Comparison of ENCODE assay signal across 7 cellular contexts in genomic region chr11:117985953-117986887, GRCh38. TPM values are rescaled to one million over a fixed set of nuclear protein-coding genes. Genes with fewer than 3 reads are reported as not detected.
A peak's percentile ranks its signal among the peaks of the same experiment; 100 is the strongest.
DNase-seq lines count a peak whose midpoint lies in the region; FAIRE-seq and TF ChIP-seq lines count a peak whose summit lies in the region.

IL10RA (plus strand) TSS chr11:117986394; CDS start chr11:117986468, 74 bp downstream.

- peak within 1 kb of the TSS; percentile 71 to 79 for H3K9ac ChIP-seq in liver (ENCODE audit: low read depth in 1 of 2, low read length in 2 of 2)

- peaks cover 0 to 2% (median 0%) of the 10 kb centered on the region in 4 donors for H3K27me3 ChIP-seq in liver (ENCODE audit: control insufficient read depth in 4 of 4, insufficient read depth in 4 of 4, low read length in 3 of 4)

- H3K4me1 ChIP-seq in HEK293 (ENCODE audit: control insufficient read depth, insufficient read depth, low read length) (no peaks in the 10 kb centered on the region), liver (ENCODE audit: control insufficient read depth in 4 of 4, insufficient read depth in 4 of 4, low read length in 3 of 4) (peaks cover 0 to 8% (median 2%) of the 10 kb centered on the region in 4 donors)

- DNase-seq in GM12891 (ENCODE audit: insufficient read length, low spot score): peak; percentile 92
- DNase-seq in NCI-H1105 (lab: John Stamatoyannopoulos, UW): peak; percentile 88
- peak; percentile 94 for DNase-seq in activated CD4-positive, CD25-positive, alpha-beta regulatory T cell treated with anti-CD3 and anti-CD28 coated beads, Interleukin-2, amount 50 U/mL, for 72 hours
- peak; percentile 49 for DNase-seq in choroid plexus epithelial cell (ENCODE audit: low read depth)
- DNase-seq in stimulated activated CD4-positive, alpha-beta T cell treated with anti-CD3 and anti-CD28 coated beads, Interleukin-4, amount 100 ng/mL, for 1 hour: peak; percentile 82

- peak; percentile 93 for TF ChIP-seq POLR2A in GM12891 (IDR thresholded peaks at IDR 0.05; ENCODE audit: low read depth, low read length)

- no peaks in the 10 kb centered on the region for H3K36me3 ChIP-seq in HEK293 (ENCODE audit: control insufficient read depth in 2 of 2, insufficient read depth in 1 of 2, low read length in 2 of 2)
- H3K36me3 ChIP-seq in liver (ENCODE audit: control insufficient read depth in 4 of 4, insufficient read depth in 3 of 4, low read depth in 1 of 4, low read length in 3 of 4): no peaks in the 10 kb centered on the region

- 6% methylated on average over 71 of the region's 71 CpGs for WGBS in liver

- peak; percentile 35; the same call in 1 of the 2 replicates for TF ChIP-seq CTCF in HEK293 (tag by site-specific recombination; IDR thresholded peaks at IDR 0.05)
- TF ChIP-seq CTCF in choroid plexus epithelial cell (conservative IDR thresholded peaks at IDR 0.05; ENCODE audit: low read depth, low read length): no peak
- TF ChIP-seq CTCF in liver (IDR thresholded peaks at IDR 0.05; ENCODE audit: low read depth, low read length, missing input control): no peak

- POLR2A ChIA-PET in HEK293 (lab: Yijun Ruan, JAX): no interaction called here

- CTCF ChIA-PET in HEK293 (lab: Yijun Ruan, JAX): interaction anchor here (0.6 kb wide), 1 partner anchor 35 kb away, joined by 4 read pairs; no protein-coding TSS in a partner anchor

- no peak for TF ChIP-seq RAD21 in liver (IDR thresholded peaks at IDR 0.05)

- H3K9me3 ChIP-seq in HEK293 (ENCODE audit: control insufficient read depth, insufficient read depth, low read depth, low read length): no peaks in the 10 kb centered on the region
- peaks cover 0 to 3% (median 1%) of the 10 kb centered on the region in 4 donors for H3K9me3 ChIP-seq in liver (ENCODE audit: control insufficient read depth in 4 of 4, low read length in 3 of 4)

- no peak within 1 kb of the TSS for H3K27ac ChIP-seq in HEK293 (ENCODE audit: extremely low read depth, low read depth, low read length)
- H3K27ac ChIP-seq in liver (ENCODE audit: low read depth in 1 of 2, low read length in 2 of 2): peak within 1 kb of the TSS; percentile 81 to 82

- peak; percentile 99 for FAIRE-seq in GM12891 (lab: Jason Lieb, UNC)

- H3K4me3 ChIP-seq in HEK293 (ENCODE audit: low read depth, low read length) (peak within 1 kb of the TSS; percentile 53), choroid plexus epithelial cell (ENCODE audit: low read depth, low read length) (peak within 1 kb of the TSS; percentile 49), liver (ENCODE audit: low read depth in 1 of 3, low read length in 3 of 3) (peak within 1 kb of the TSS; percentile 45 to 63 (median 51))

TF ChIP-seq in GM12891, 5 proteins besides CTCF, POLR2A, EP300 and RAD21:
- TF ChIP-seq POLR2AphosphoS5 (IDR thresholded peaks at IDR 0.05; ENCODE audit: low read depth, low read length) (peak; percentile 90), PAX5 (IDR thresholded peaks at IDR 0.05; ENCODE audit: insufficient read depth, low read length, severe bottlenecking) (no peak), POU2F2 (IDR thresholded peaks at IDR 0.05; ENCODE audit: low read depth, low read length) (peak; percentile 48), TAF1 (IDR thresholded peaks at IDR 0.05; ENCODE audit: low read depth, low read length) (peak; percentile 92), SPI1 (IDR thresholded peaks at IDR 0.05; ENCODE audit: low read depth, low read length) (no peak)

TF ChIP-seq in HEK293, 187 proteins besides CTCF, POLR2A, EP300 and RAD21 (continues in another document):
- TF ChIP-seq ZNF16 (tag by site-specific recombination; IDR thresholded peaks at IDR 0.05; ENCODE audit: low read depth): no peak
- TF ChIP-seq ZNF292 (tag by site-specific recombination; IDR thresholded peaks at IDR 0.05; ENCODE audit: borderline replicate concordance, low read depth): no peak
- TF ChIP-seq, protein P1, sequence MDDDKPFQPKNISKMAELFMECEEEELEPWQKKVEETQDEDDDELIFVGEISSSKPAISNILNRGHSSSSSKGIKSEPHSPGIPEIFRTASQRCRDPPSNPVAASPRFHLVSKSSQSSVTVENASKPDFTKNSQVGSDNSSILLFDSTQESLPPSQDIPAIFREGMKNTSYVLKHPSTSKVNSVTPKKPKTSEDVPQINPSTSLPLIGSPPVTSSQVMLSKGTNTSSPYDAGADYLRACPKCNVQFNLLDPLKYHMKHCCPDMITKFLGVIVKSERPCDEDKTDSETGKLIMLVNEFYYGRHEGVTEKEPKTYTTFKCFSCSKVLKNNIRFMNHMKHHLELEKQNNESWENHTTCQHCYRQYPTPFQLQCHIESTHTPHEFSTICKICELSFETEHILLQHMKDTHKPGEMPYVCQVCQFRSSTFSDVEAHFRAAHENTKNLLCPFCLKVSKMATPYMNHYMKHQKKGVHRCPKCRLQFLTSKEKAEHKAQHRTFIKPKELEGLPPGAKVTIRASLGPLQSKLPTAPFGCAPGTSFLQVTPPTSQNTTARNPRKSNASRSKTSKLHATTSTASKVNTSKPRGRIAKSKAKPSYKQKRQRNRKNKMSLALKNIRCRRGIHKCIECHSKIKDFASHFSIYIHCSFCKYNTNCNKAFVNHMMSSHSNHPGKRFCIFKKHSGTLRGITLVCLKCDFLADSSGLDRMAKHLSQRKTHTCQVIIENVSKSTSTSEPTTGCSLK (tag by site-specific recombination; IDR thresholded peaks at IDR 0.05): no peak
- TF ChIP-seq ZSCAN30 (tag by site-specific recombination; IDR thresholded peaks at IDR 0.05): no peak
- TF ChIP-seq, protein P2, sequence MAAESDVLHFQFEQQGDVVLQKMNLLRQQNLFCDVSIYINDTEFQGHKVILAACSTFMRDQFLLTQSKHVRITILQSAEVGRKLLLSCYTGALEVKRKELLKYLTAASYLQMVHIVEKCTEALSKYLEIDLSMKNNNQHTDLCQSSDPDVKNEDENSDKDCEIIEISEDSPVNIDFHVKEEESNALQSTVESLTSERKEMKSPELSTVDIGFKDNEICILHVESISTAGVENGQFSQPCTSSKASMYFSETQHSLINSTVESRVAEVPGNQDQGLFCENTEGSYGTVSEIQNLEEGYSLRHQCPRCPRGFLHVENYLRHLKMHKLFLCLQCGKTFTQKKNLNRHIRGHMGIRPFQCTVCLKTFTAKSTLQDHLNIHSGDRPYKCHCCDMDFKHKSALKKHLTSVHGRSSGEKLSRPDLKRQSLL (tag by site-specific recombination; IDR thresholded peaks at IDR 0.05): no peak
- TF ChIP-seq ZNF324 (tag by site-specific recombination; IDR thresholded peaks at IDR 0.05): no peak
- peak; percentile 53 for TF ChIP-seq KLF1 (tag by site-specific recombination; IDR thresholded peaks at IDR 0.05)

TF ChIP-seq in liver, 16 proteins besides CTCF, POLR2A, EP300 and RAD21:
- TF ChIP-seq MAX (IDR thresholded peaks at IDR 0.05) (peak; percentile 15), HNF4A (conservative IDR thresholded peaks at IDR 0.05) (no peak)

RNA-seq across cellular contexts. Expression of gene IL10RA, which starts in this region (rescaled TPM):
- 9.9 TPM for polyA plus RNA-seq in GM12891 (2012; ENCODE audit: low read depth, missing spikeins)
- total RNA-seq in liver: 10 to 100 TPM; 11.5 to 11.6 TPM
- polyA plus RNA-seq in liver: 1 to 10 TPM; 2.3 to 6.8 TPM
